ENCODE assay signal across 20 cellular contexts in genomic region chr19:35792888-35793287, GRCh38. TPM values are rescaled to one million over a fixed set of nuclear protein-coding genes. Genes with fewer than 3 reads are reported as not detected.
DNase-seq lines count a peak whose midpoint lies in the region; ATAC-seq and TF ChIP-seq lines count a peak whose summit lies in the region.
"Had no signal": no experiment of that assay in that cellular context is flagged by ENCODE, and none has a peak within 500 bp of the region (broad histone marks: within the 10 kb centered on the region; RNA-seq: fewer than 3 reads in every experiment).

No MANE protein-coding gene starts in this region.

- no peak overlapping the region for H3K4me3 Mint-ChIP-seq in activated naive CD4-positive, alpha-beta T cell treated with anti-CD3 and anti-CD28 coated beads, Interleukin-2, amount 10 ng/mL, durations not matched to agents 7 days and 5 days
- H3K4me3 Mint-ChIP-seq in neural crest cell, result peak overlapping the region; percentile 23
- H3K4me3 Mint-ChIP-seq: CD4-positive, CD25-positive, alpha-beta regulatory T cell; CD8-positive, alpha-beta T cell had no signal

- TF ChIP-seq RAD21 in HCT116 (IDR thresholded peaks at IDR 0.05; ENCODE audit: low read depth), result no peak

- CTCF ChIA-PET in activated naive CD4-positive, alpha-beta T cell treated with anti-CD3 and anti-CD28 coated beads, Interleukin-2, amount 10 ng/mL, durations not matched to agents 7 days and 5 days (lab: Charles Lee), result no interaction called here
- CTCF ChIA-PET in HCT116 (lab: Charles Lee), result no interaction called here

- peak overlapping the region; percentile 35; the same call in 1 of the 2 replicates for H3K4me2 ChIP-seq in HCT116 (ENCODE audit: low read length)
- H3K4me2 ChIP-seq: A549 had no signal

- H3K4me1 Mint-ChIP-seq in activated naive CD4-positive, alpha-beta T cell treated with anti-CD3 and anti-CD28 coated beads, Interleukin-2, amount 10 ng/mL, durations not matched to agents 7 days and 5 days, result no peaks in the 10 kb centered on the region
- H3K4me1 Mint-ChIP-seq in neural crest cell, result no peaks in the 10 kb centered on the region

- no peak for TF ChIP-seq POLR2A in HCT116 (IDR thresholded peaks at IDR 0.05; ENCODE audit: borderline replicate concordance, extremely low read depth, insufficient read depth, insufficient read length)

- no peaks in the 10 kb centered on the region for H3K9me3 ChIP-seq in HCT116 (ENCODE audit: control insufficient read depth in 1 of 2, insufficient read depth in 1 of 2, low read depth in 1 of 2, low read length in 2 of 2)
- H3K9me3 ChIP-seq: A549, BE2C, Caco-2, HAP-1 had no signal

- no peaks in the 10 kb centered on the region for H4K20me1 ChIP-seq in HCT116 (ENCODE audit: insufficient read depth)

- ATAC-seq in HCT116 (no peak), GM18519 (IDR thresholded peaks at IDR 0.05; ENCODE audit: low FRiP score, unreplicated experiment) (no peak)
- ATAC-seq: CD8-positive, alpha-beta T cell had no signal

- peak overlapping the region; percentile 22 for H3K27ac Mint-ChIP-seq in activated naive CD4-positive, alpha-beta T cell treated with anti-CD3 and anti-CD28 coated beads, Interleukin-2, amount 10 ng/mL, durations not matched to agents 7 days and 5 days
- no peak overlapping the region for H3K27ac Mint-ChIP-seq in neural crest cell (ENCODE audit: unreplicated experiment)
- H3K27ac Mint-ChIP-seq: CD4-positive, CD25-positive, alpha-beta regulatory T cell; CD8-positive, alpha-beta T cell had no signal

- no peak overlapping the region for H3K27ac ChIP-seq in HCT116 (ENCODE audit: low read depth, low read length)
- H3K27ac ChIP-seq: 22Rv1, A549, C4-2B had no signal

- RAD21 ChIA-PET in HCT116 (lab: Charles Lee; ENCODE audit: low non-redundant PET in 1 of 2, low total read pairs in 2 of 2, uncharacterized antibody in 2 of 2, unreplicated experiment in 2 of 2), result no interaction called here

- BruUV-seq in HCT116 (replicated peaks; lab: Mats Ljungman, UMichigan), result no TSS peak

- no peaks in the 10 kb centered on the region for H3K9me2 ChIP-seq in HCT116 (ENCODE audit: insufficient read depth)

- intact Hi-C loops in HCT116 (cut with micrococcal nuclease), result no loop called here

- DNase-seq in activated naive CD4-positive, alpha-beta T cell treated with anti-CD3 and anti-CD28 coated beads, Interleukin-2, amount 10 ng/mL, durations not matched to agents 7 days and 5 days, result no peak
- no peak for DNase-seq in activated naive CD4-positive, alpha-beta T cell treated with anti-CD3 and anti-CD28 coated beads, Interleukin-2, amount 50 U/mL, for 16 hours
- DNase-seq in HCT116 (ENCODE audit: low read depth, low spot score) (no peak), neural crest cell (ENCODE audit: low read depth, low spot score) (no peak), 8988T (no peak), germinal center (ENCODE audit: low spot score) (no peak)
- DNase-seq: ACHN; AML-193; BE2C; Caco-2; CD4-positive, CD25-positive, alpha-beta regulatory T cell; CD8-positive, alpha-beta T cell; DMS153; DND-41; GOT3 had no signal

- peaks cover 40% of the 10 kb centered on the region for H3K27me3 Mint-ChIP-seq in activated naive CD4-positive, alpha-beta T cell treated with anti-CD3 and anti-CD28 coated beads, Interleukin-2, amount 10 ng/mL, durations not matched to agents 7 days and 5 days
- peaks cover 32% of the 10 kb centered on the region for H3K27me3 Mint-ChIP-seq in neural crest cell (ENCODE audit: low read depth)

- no peaks in the 10 kb centered on the region for H3K9me3 Mint-ChIP-seq in activated naive CD4-positive, alpha-beta T cell treated with anti-CD3 and anti-CD28 coated beads, Interleukin-2, amount 10 ng/mL, durations not matched to agents 7 days and 5 days
- H3K9me3 Mint-ChIP-seq in neural crest cell, result no peaks in the 10 kb centered on the region
- H3K9me3 Mint-ChIP-seq: CD8-positive, alpha-beta T cell had no signal

- peaks cover 0 to 5% of the 10 kb centered on the region in 2 experiments; a peak in 2 of 4 replicates for H3K4me1 ChIP-seq in HCT116 (ENCODE audit: control insufficient read depth in 1 of 2, insufficient read depth in 2 of 2, low read length in 2 of 2)
- H3K4me1 ChIP-seq: BE2C, Caco-2, HAP-1 had no signal

- TF ChIP-seq CTCF in HCT116 (IDR thresholded peaks at IDR 0.05 in 2 of 3, conservative IDR thresholded peaks at IDR 0.05 in 1 of 3; ENCODE audit: borderline replicate concordance in 1 of 3, insufficient read depth in 1 of 3, low read depth in 2 of 3, low read length in 2 of 3) (no peak), neural crest cell (conservative IDR thresholded peaks at IDR 0.05) (no peak)

- no peaks in the 10 kb centered on the region for H3K36me3 ChIP-seq in HCT116 (ENCODE audit: control insufficient read depth in 1 of 2, insufficient read depth in 2 of 2, low read length in 2 of 2)
- H3K36me3 ChIP-seq: BE2C, HAP-1 had no signal

- no peak overlapping the region for H2AFZ ChIP-seq in HCT116 (ENCODE audit: low read depth, low read length, poor library complexity, severe bottlenecking)

- no peaks in the 10 kb centered on the region for H3K27me3 ChIP-seq in HCT116 (ENCODE audit: insufficient read depth, low read length)
- H3K27me3 ChIP-seq: BE2C had no signal

- no peaks in the 10 kb centered on the region for H3K79me2 ChIP-seq in HCT116 (ENCODE audit: insufficient read depth, low read length)

- POLR2A ChIA-PET in HCT116 (lab: Charles Lee), result no interaction called here

- no peak overlapping the region for H3K9ac ChIP-seq in HCT116 (ENCODE audit: low read length)

- H3K36me3 Mint-ChIP-seq in activated naive CD4-positive, alpha-beta T cell treated with anti-CD3 and anti-CD28 coated beads, Interleukin-2, amount 10 ng/mL, durations not matched to agents 7 days and 5 days, result no peaks in the 10 kb centered on the region
- H3K36me3 Mint-ChIP-seq in neural crest cell (ENCODE audit: low read depth), result no peaks in the 10 kb centered on the region
- H3K36me3 Mint-ChIP-seq: CD4-positive, CD25-positive, alpha-beta regulatory T cell; CD8-positive, alpha-beta T cell had no signal

- H3K4me3 ChIP-seq in HCT116 (replicated peaks in 1 of 2; ENCODE audit: low read depth in 1 of 2, low read length in 2 of 2), result no peak overlapping the region
- H3K4me3 ChIP-seq: A549, HAP-1 had no signal

TF ChIP-seq in HCT116, 20 proteins besides CTCF, POLR2A, EP300 and RAD21:
- TF ChIP-seq CBX3 (IDR thresholded peaks at IDR 0.05; ENCODE audit: low read depth), result no peak
- no peak for TF ChIP-seq EGR1 (IDR thresholded peaks at IDR 0.05; ENCODE audit: low read depth)
- no peak for TF ChIP-seq POLR2AphosphoS5 (IDR thresholded peaks at IDR 0.05; ENCODE audit: low read depth, low read length)
- no peak for TF ChIP-seq MAX (IDR thresholded peaks at IDR 0.05)

RNA-seq across cellular contexts. Expression of gene ARHGAP33, which starts 17.5 kb away (rescaled TPM):
- total RNA-seq in HCT116 (2021; ENCODE audit: unreplicated experiment) (30.2 TPM), neural crest cell (109 and 110 TPM in 2 replicates)
- 20.2 and 21.6 TPM in 2 replicates for polyA plus RNA-seq in HCT116 (2012)

RNA-seq across cellular contexts. Expression of gene PRODH2, which starts 19.8 kb away (rescaled TPM):
- total RNA-seq in HCT116 (2021; ENCODE audit: unreplicated experiment), result 0.44 TPM
- polyA plus RNA-seq in HCT116 (2012), result not detected in 2 replicates
- not detected in 2 replicates for total RNA-seq in neural crest cell
- total RNA-seq: Caco-2; CD4-positive, CD25-positive, alpha-beta regulatory T cell; CD8-positive, alpha-beta T cell had no signal
- polyA plus RNA-seq: CD4-positive, CD25-positive, alpha-beta regulatory T cell had no signal

RNA-seq across cellular contexts. Expression of gene PROSER3, which starts 34.9 kb away (rescaled TPM):
- total RNA-seq in HCT116 (2021; ENCODE audit: unreplicated experiment) (42.5 TPM), neural crest cell (63.4 and 64.0 TPM in 2 replicates)
- polyA plus RNA-seq in HCT116 (2012), result 21.6 and 25.2 TPM in 2 replicates

RNA-seq across cellular contexts. Expression of gene HSPB6, which starts 36.1 kb away (rescaled TPM):
- total RNA-seq in HCT116 (2021; ENCODE audit: unreplicated experiment) (0.93 TPM), neural crest cell (0.37 and 0.64 TPM in 2 replicates)
- polyA plus RNA-seq in HCT116 (2012), result 0.77 and 0.99 TPM in 2 replicates
- total RNA-seq: CD4-positive, CD25-positive, alpha-beta regulatory T cell; CD8-positive, alpha-beta T cell had no signal
- polyA plus RNA-seq: CD4-positive, CD25-positive, alpha-beta regulatory T cell had no signal

RNA-seq across cellular contexts. Expression of gene LIN37, which starts 44.5 kb away (rescaled TPM):
- 10.1 TPM for total RNA-seq in HCT116 (2021; ENCODE audit: unreplicated experiment)
- polyA plus RNA-seq in HCT116 (2012), result 17.7 and 18.5 TPM in 2 replicates
- 7.5 and 12.5 TPM in 2 replicates for total RNA-seq in neural crest cell
